11 cellular contexts compared by ENCODE assay signal in the genomic region with DNA sequence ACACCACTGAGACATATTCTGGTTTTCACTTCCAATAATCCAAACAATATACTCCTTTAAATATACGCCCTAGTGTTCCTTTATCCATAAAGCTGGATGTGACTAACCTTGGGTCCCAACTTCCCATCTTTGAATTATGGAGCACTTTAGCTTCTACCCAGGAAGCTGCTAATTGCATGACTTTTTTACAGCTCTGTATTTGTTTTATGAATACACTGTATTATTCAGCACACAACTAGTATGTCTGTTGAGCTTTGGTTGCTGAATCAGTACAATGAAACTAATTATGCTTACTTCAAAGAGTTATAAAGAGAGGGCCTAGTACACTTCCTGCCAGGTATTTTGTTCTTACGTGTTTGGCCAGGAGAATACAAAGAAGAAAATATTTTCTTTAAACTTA.
A peak's percentile ranks its signal among the peaks of the same experiment; 100 is the strongest.
DNase-seq lines count a peak whose midpoint lies in the region; ATAC-seq, FAIRE-seq and TF ChIP-seq lines count a peak whose summit lies in the region.
"Had no signal": no experiment of that assay in that cellular context is flagged by ENCODE, and none has a peak within 500 bp of the region (broad histone marks: within the 10 kb centered on the region; RNA-seq: fewer than 3 reads in every experiment).

No MANE protein-coding gene starts in this region.

- peaks cover 6 to 19% (median 10%) of the 10 kb centered on the region in 11 experiments; a peak in 17 of 22 replicates for H3K36me3 ChIP-seq in BLaER1 treated with 17β-estradiol and CSF1 and Interleukin-3, amounts not matched to agents 10 nM and 100 nM

- H3K27ac ChIP-seq in BLaER1 treated with 17β-estradiol and CSF1 and Interleukin-3, amounts not matched to agents 10 nM and 100 nM: peak overlapping the region in 10 of 11 experiments; percentile 50 to 83 (median 66); a peak in 17 of 22 replicates
- H3K27ac ChIP-seq: C4-2B had no signal

- peak overlapping the region in 8 of 11 experiments; percentile 24 to 53 (median 45); a peak in 14 of 22 replicates for H3K4me2 ChIP-seq in BLaER1 treated with 17β-estradiol and CSF1 and Interleukin-3, amounts not matched to agents 10 nM and 100 nM

- FAIRE-seq in GM12892 (lab: Jason Lieb, UNC): no peak

- H3K9me3 ChIP-seq in BLaER1 treated with 17β-estradiol and CSF1 and Interleukin-3, amounts not matched to agents 10 nM and 100 nM (replicated peaks in 1 of 11): peaks cover 14 to 31% (median 23%) of the 10 kb centered on the region in 11 experiments

- H3K27ac Mint-ChIP-seq in memory B cell: peak overlapping the region; percentile 70

- H3K4me3 ChIP-seq in BLaER1 treated with 17β-estradiol and CSF1 and Interleukin-3, amounts not matched to agents 10 nM and 100 nM: no peak overlapping the region

- peak; percentile 4 for DNase-seq in astrocyte of the hippocampus (ENCODE audit: low read depth, low spot score)
- no peak for DNase-seq in memory B cell (ENCODE audit: low spot score in 2 of 2)
- DNase-seq in GM12892 (ENCODE audit: insufficient read length): no peak
- DNase-seq in posterior vena cava (ENCODE audit: low spot score): no peak
- DNase-seq in globus pallidus (ENCODE audit: low spot score): no peak
- DNase-seq: effector memory CD4-positive, alpha-beta T cell; NCI-H1417 treated with DMSO at 0.1 percent for 48 hours had no signal

- H3K27me3 ChIP-seq in BLaER1 treated with 17β-estradiol and CSF1 and Interleukin-3, amounts not matched to agents 10 nM and 100 nM: no peaks in the 10 kb centered on the region

- peaks cover 7 to 22% (median 14%) of the 10 kb centered on the region in 10 experiments; a peak in 16 of 20 replicates for H3K4me1 ChIP-seq in BLaER1 treated with 17β-estradiol and CSF1 and Interleukin-3, amounts not matched to agents 10 nM and 100 nM

- peak overlapping the region in 2 of 11 experiments; percentile 24 to 33; a peak in 4 of 22 replicates for H3K9ac ChIP-seq in BLaER1 treated with 17β-estradiol and CSF1 and Interleukin-3, amounts not matched to agents 10 nM and 100 nM

- H3K4me3 Mint-ChIP-seq in memory B cell: no peak overlapping the region

- H3K4me1 Mint-ChIP-seq in memory B cell: no peaks in the 10 kb centered on the region

- intact Hi-C loops in posterior vena cava (cut with DNase I): no loop called here

- peaks cover 8% of the 10 kb centered on the region for H3K36me3 Mint-ChIP-seq in memory B cell

- TF ChIP-seq POLR2A in GM12892 (IDR thresholded peaks at IDR 0.05; ENCODE audit: low read depth, low read length): no peak

- ATAC-seq in HG02610 (IDR thresholded peaks at IDR 0.05; ENCODE audit: unreplicated experiment) (peak; percentile 20), memory B cell (ENCODE audit: low read depth) (no peak), HG02938 (IDR thresholded peaks at IDR 0.05; ENCODE audit: unreplicated experiment) (no peak)

- H4K20me1 ChIP-seq in BLaER1 treated with 17β-estradiol and CSF1 and Interleukin-3, amounts not matched to agents 10 nM and 100 nM: peaks cover 0 to 9% (median 0%) of the 10 kb centered on the region in 11 experiments; a peak in 1 of 22 replicates

- no peaks in the 10 kb centered on the region for H3K27me3 Mint-ChIP-seq in memory B cell

- H3K9me3 Mint-ChIP-seq in memory B cell: peaks cover 8% of the 10 kb centered on the region
